8 cellular contexts compared by ENCODE assay signal in the genomic region with DNA sequence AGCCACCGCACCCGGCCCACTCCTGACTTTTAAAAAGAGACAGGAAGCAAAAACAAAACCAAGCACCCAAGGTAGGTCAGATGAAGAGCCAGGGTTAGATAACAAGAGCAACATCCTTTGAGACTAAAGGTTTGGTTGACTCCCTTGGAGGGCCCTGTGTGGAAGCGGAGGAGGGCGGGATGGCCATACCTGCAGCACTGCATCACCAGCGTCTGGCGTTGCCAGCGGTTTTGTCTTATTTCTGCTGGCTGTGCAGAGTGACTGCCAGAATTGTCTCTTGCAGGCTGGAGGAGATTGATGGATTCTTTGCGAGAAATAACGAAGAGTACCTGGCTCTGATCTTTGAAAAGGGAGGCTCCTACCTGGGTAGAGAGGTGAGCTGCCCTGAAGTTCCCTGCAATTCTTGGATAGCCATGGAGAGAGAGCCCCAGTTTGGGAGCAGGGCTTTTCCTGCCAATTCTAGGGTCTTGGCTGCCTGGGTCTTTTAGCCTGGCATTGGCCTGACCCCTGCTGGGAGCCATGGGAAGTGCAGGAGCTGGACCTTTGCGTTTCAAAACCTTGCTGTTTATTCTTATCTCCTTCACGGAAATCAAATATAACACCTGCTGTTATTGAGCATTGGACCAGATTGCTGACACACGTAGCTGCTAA. TPM values are rescaled to one million over a fixed set of nuclear protein-coding genes. Genes with fewer than 3 reads are reported as not detected.
A peak's percentile ranks its signal among the peaks of the same experiment; 100 is the strongest.
DNase-seq lines count a peak whose midpoint lies in the region; ATAC-seq and TF ChIP-seq lines count a peak whose summit lies in the region.

No MANE protein-coding gene starts in this region.

- H3K4me3 ChIP-seq in Peyer's patch = no peak overlapping the region

- peak; percentile 73 to 96 (median 90) for TF ChIP-seq CTCF in Peyer's patch (IDR thresholded peaks at IDR 0.05)

- peaks cover 0 to 7% (median 0%) of the 10 kb centered on the region in 4 donors for H3K4me1 ChIP-seq in Peyer's patch

- H3K36me3 ChIP-seq in Peyer's patch = peaks cover 0 to 28% (median 0%) of the 10 kb centered on the region in 3 donors

- ATAC-seq in HG02678 (IDR thresholded peaks at IDR 0.05; ENCODE audit: unreplicated experiment) = peak; percentile 57
- ATAC-seq in HG02588 (IDR thresholded peaks at IDR 0.05; ENCODE audit: unreplicated experiment) = no peak

- no peak overlapping the region for H3K27ac ChIP-seq in Peyer's patch

- DNase-seq in DMS53 treated with DMSO at 0.1 percent for 48 hours (lab: John Stamatoyannopoulos, UW; ENCODE audit: unreplicated experiment) (peak; percentile 54), Peyer's patch (peak; percentile 36 to 83 (median 79)), foreskin melanocyte (peak; percentile 24), pons (ENCODE audit: low spot score) (peak; percentile 45), NCI-H2029 treated with DMSO at 0.1 percent for 48 hours (lab: John Stamatoyannopoulos, UW) (no peak)
- DNase-seq in activated T-helper 9 cell treated with anti-CD3 and anti-CD28 coated beads, Interleukin-2, amount 50 U/mL, for 16 hours (ENCODE audit: low read depth) = peak; percentile 44

- H3K27me3 ChIP-seq in Peyer's patch = no peaks in the 10 kb centered on the region

- TF ChIP-seq POLR2A in Peyer's patch (IDR thresholded peaks at IDR 0.05) = no peak

- no peaks in the 10 kb centered on the region for H3K9me3 ChIP-seq in Peyer's patch

RNA-seq across cellular contexts. Expression of gene QSOX1, which starts 24.0 kb away (rescaled TPM):
- total RNA-seq in Peyer's patch = 10 to 100 TPM; 34.9 to 72.3 (median 51.5) TPM

RNA-seq across cellular contexts. Expression of gene LHX4, which starts 51.4 kb away (rescaled TPM):
- 1 to 10 TPM in 1 of 4 donors, under 1 TPM in 3; 0.28 to 1.1 (median 0.68) TPM for total RNA-seq in Peyer's patch
